Comparison of ENCODE assay signal across 7 cellular contexts in genomic region chr10:988667-989545, GRCh38.
A peak's percentile ranks its signal among the peaks of the same experiment; 100 is the strongest.
DNase-seq lines count a peak whose midpoint lies in the region; ATAC-seq lines count a peak whose summit lies in the region.

No MANE protein-coding gene starts in this region.

- no peaks in the 10 kb centered on the region for H3K27me3 Mint-ChIP-seq in activated naive CD8-positive, alpha-beta T cell treated with anti-CD3 and anti-CD28 coated beads, Interleukin-2, amount 50 U/mL, for 24 hours

- peak overlapping the region; percentile 97 for H3K4me3 Mint-ChIP-seq in activated naive CD8-positive, alpha-beta T cell treated with anti-CD3 and anti-CD28 coated beads, Interleukin-2, amount 50 U/mL, for 24 hours

- H3K4me1 Mint-ChIP-seq in activated naive CD8-positive, alpha-beta T cell treated with anti-CD3 and anti-CD28 coated beads, Interleukin-2, amount 50 U/mL, for 24 hours, result peaks cover 39% of the 10 kb centered on the region

- H3K9me3 Mint-ChIP-seq in activated naive CD8-positive, alpha-beta T cell treated with anti-CD3 and anti-CD28 coated beads, Interleukin-2, amount 50 U/mL, for 24 hours, result no peaks in the 10 kb centered on the region

- peaks cover 44% of the 10 kb centered on the region for H3K36me3 Mint-ChIP-seq in activated naive CD8-positive, alpha-beta T cell treated with anti-CD3 and anti-CD28 coated beads, Interleukin-2, amount 50 U/mL, for 24 hours (ENCODE audit: low read depth)

- no peak for DNase-seq in activated naive CD8-positive, alpha-beta T cell treated with anti-CD3 and anti-CD28 coated beads, Interleukin-2, amount 50 U/mL, for 24 hours
- DNase-seq in islet precursor cell, result peak; percentile 37
- peak; percentile 19 for DNase-seq in stimulated activated CD8-positive, alpha-beta memory T cell treated with anti-CD3 and anti-CD28 coated beads, Interleukin-7, amount 100 ng/mL, for 24 hours (ENCODE audit: low read depth)
- DNase-seq in NCI-H2081 treated with DMSO at 0.1 percent for 48 hours (lab: John Stamatoyannopoulos, UW), result no peak

- ATAC-seq in GM18511 (IDR thresholded peaks at IDR 0.05; ENCODE audit: unreplicated experiment), result peak; percentile 22
- ATAC-seq in HG03196 (IDR thresholded peaks at IDR 0.05; ENCODE audit: unreplicated experiment), result peak; percentile 17
- peak; percentile 15 for ATAC-seq in activated naive CD8-positive, alpha-beta T cell treated with anti-CD3 and anti-CD28 coated beads, Interleukin-2, amount 50 U/mL, for 24 hours
- no peak for ATAC-seq in HG03108 (IDR thresholded peaks at IDR 0.05; ENCODE audit: unreplicated experiment)

- peak overlapping the region; percentile 99 for H3K27ac Mint-ChIP-seq in activated naive CD8-positive, alpha-beta T cell treated with anti-CD3 and anti-CD28 coated beads, Interleukin-2, amount 50 U/mL, for 24 hours

Comparison
In these comparisons a context has a peak if more than half of its experiments do, and no peak if none do; other contexts are left out.
1. DNase-seq: peak in islet precursor cell (single experiment) and stimulated activated CD8-positive, alpha-beta memory T cell treated with anti-CD3 and anti-CD28 coated beads, Interleukin-7, amount 100 ng/mL, for 24 hours (single experiment); none in activated naive CD8-positive, alpha-beta T cell treated with anti-CD3 and anti-CD28 coated beads, Interleukin-2, amount 50 U/mL, for 24 hours (single experiment) and NCI-H2081 treated with DMSO at 0.1 percent for 48 hours (single experiment).